23 cellular contexts compared by ENCODE assay signal in genomic region chr1:89889336-89889640, GRCh38.
"Had no signal": no experiment of that assay in that cellular context is flagged by ENCODE, and none has a peak within 500 bp of the region (broad histone marks: within the 10 kb centered on the region; RNA-seq: fewer than 3 reads in every experiment).

No MANE protein-coding gene starts in this region.

- H3K4me3 ChIP-seq: coronary artery, left ventricle myocardium inferior, pancreas, psoas muscle, right atrium auricular region, upper lobe of right lung had no signal

- H3K4me3 Mint-ChIP-seq: activated naive CD8-positive, alpha-beta T cell; activated T-cell treated with anti-CD3 and anti-CD28 coated beads, Interleukin-2, amount 50 U/mL, for 4 hours; endodermal cell; nephron; T-helper 1 cell treated with Interleukin-12 subunit alpha and Interleukin-12 subunit beta and Interleukin-4 antibody, amounts not matched to agents 30 μg/mL and 1 μg/mL, for 36 hours had no signal

- DNase-seq: activated CD4-positive, alpha-beta T cell treated with anti-CD3 and anti-CD28 coated beads for 4 hours; activated CD4-positive, alpha-beta T cell treated with anti-CD3 and anti-CD28 coated beads, Interleukin-2, amount 50 U/mL, for 48 hours; activated CD4-positive, CD25-positive, alpha-beta regulatory T cell; activated CD8-positive, alpha-beta memory T cell treated with anti-CD3 and anti-CD28 coated beads, Interleukin-2, amount 50 U/mL, for 48 hours; activated naive CD4-positive, alpha-beta T cell; activated T-cell treated with anti-CD3 and anti-CD28 coated beads, Interleukin-2, amount 50 U/mL, for 4 hours; cerebellar nuclear complex; endodermal cell; glutamatergic neuron; hippocampal formation; psoas muscle; stimulated activated CD4-positive, alpha-beta T cell treated with anti-CD3 and anti-CD28 coated beads, Interleukin-12 subunit alpha, Interleukin-12 subunit beta, amount 100 ng/mL, for 4 hours; stimulated activated CD4-positive, alpha-beta T cell treated with anti-CD3 and anti-CD28 coated beads, Interleukin-4, amount 100 ng/mL, for 4 hours; stimulated activated naive CD8-positive, alpha-beta T cell treated with anti-CD3 and anti-CD28 coated beads, Interleukin-15, Interleukin-2, amounts not matched to agents 100 U/mL and 50 U/mL, for 24 hours; upper lobe of right lung had no signal

- ATAC-seq: activated T-cell treated with anti-CD3 and anti-CD28 coated beads, Interleukin-2, amount 50 U/mL, for 4 hours; psoas muscle; stimulated activated naive CD8-positive, alpha-beta T cell treated with anti-CD3 and anti-CD28 coated beads, Interleukin-15, Interleukin-2, amounts not matched to agents 100 U/mL and 50 U/mL, for 24 hours; upper lobe of right lung had no signal

- H3K9me3 Mint-ChIP-seq: activated T-cell treated with anti-CD3 and anti-CD28 coated beads, Interleukin-2, amount 50 U/mL, for 4 hours; activated T-helper 2 cell treated with anti-CD3 and anti-CD28 coated beads, Interferon-gamma antibody, Interleukin-2, Interleukin-4, amounts not matched to agents 10 μg/mL and 5 μg/mL and 100 μg/mL, durations not matched to agents 14 hours and 24 hours and 36 hours; endodermal cell; T-helper 1 cell treated with Interleukin-12 subunit alpha and Interleukin-12 subunit beta and Interleukin-4 antibody, amounts not matched to agents 30 μg/mL and 1 μg/mL, for 36 hours had no signal

- H3K9me3 ChIP-seq: left ventricle myocardium inferior, pancreas, psoas muscle, right atrium auricular region, upper lobe of right lung had no signal

- H3K27ac ChIP-seq: coronary artery, left ventricle myocardium inferior, pancreas, psoas muscle, right atrium auricular region, upper lobe of right lung had no signal

- H3K4me1 ChIP-seq: upper lobe of right lung had no signal

- H3K27ac Mint-ChIP-seq: activated naive CD8-positive, alpha-beta T cell; activated T-helper 2 cell treated with anti-CD3 and anti-CD28 coated beads, Interferon-gamma antibody, Interleukin-2, Interleukin-4, amounts not matched to agents 10 μg/mL and 5 μg/mL and 100 μg/mL, durations not matched to agents 14 hours and 24 hours and 36 hours; endodermal cell; nephron; T-helper 1 cell treated with Interleukin-12 subunit alpha and Interleukin-12 subunit beta and Interleukin-4 antibody, amounts not matched to agents 30 μg/mL and 1 μg/mL, for 36 hours had no signal

- H3K27me3 ChIP-seq: pancreas, right atrium auricular region, upper lobe of right lung had no signal

- H3K27me3 Mint-ChIP-seq: activated naive CD8-positive, alpha-beta T cell had no signal

- H3K36me3 ChIP-seq: left ventricle myocardium inferior, pancreas, right atrium auricular region, upper lobe of right lung had no signal
